Comparison of ENCODE assay signal across 8 cellular contexts in genomic region chr2:200373973-200374416, GRCh38.
A peak's percentile ranks its signal among the peaks of the same experiment; 100 is the strongest.
DNase-seq lines count a peak whose midpoint lies in the region; ATAC-seq and TF ChIP-seq lines count a peak whose summit lies in the region.

No MANE protein-coding gene starts in this region.

- peaks cover 1% of the 10 kb centered on the region for H3K36me3 Mint-ChIP-seq in T-helper 1 cell treated with Interleukin-12 subunit alpha and Interleukin-12 subunit beta and Interleukin-4 antibody, amounts not matched to agents 30 μg/mL and 1 μg/mL, for 36 hours (ENCODE audit: low read depth)

- H3K9me3 Mint-ChIP-seq in T-helper 1 cell treated with Interleukin-12 subunit alpha and Interleukin-12 subunit beta and Interleukin-4 antibody, amounts not matched to agents 30 μg/mL and 1 μg/mL, for 36 hours, result no peaks in the 10 kb centered on the region

- peaks cover 51% of the 10 kb centered on the region for H3K4me1 Mint-ChIP-seq in T-helper 1 cell treated with Interleukin-12 subunit alpha and Interleukin-12 subunit beta and Interleukin-4 antibody, amounts not matched to agents 30 μg/mL and 1 μg/mL, for 36 hours (ENCODE audit: low read depth)

- no peaks in the 10 kb centered on the region for H3K9me3 ChIP-seq in lower lobe of right lung

- DNase-seq in activated effector memory CD4-positive, alpha-beta T cell treated with anti-CD3 and anti-CD28 coated beads, Interleukin-2, amount 50 U/mL, for 16 hours, result peak; percentile 68
- no peak for DNase-seq in activated effector memory CD4-positive, alpha-beta T cell treated with Interleukin-2 at 50 U/mL for 16 hours
- DNase-seq in lower lobe of right lung (no peak), foreskin fibroblast (no peak), HPDE6-E6E7 (ENCODE audit: extremely low spot score) (no peak), NCI-H128 (lab: John Stamatoyannopoulos, UW; ENCODE audit: unreplicated experiment) (no peak)

- no peaks in the 10 kb centered on the region for H3K27me3 Mint-ChIP-seq in T-helper 1 cell treated with Interleukin-12 subunit alpha and Interleukin-12 subunit beta and Interleukin-4 antibody, amounts not matched to agents 30 μg/mL and 1 μg/mL, for 36 hours (ENCODE audit: low read depth)

- H3K27ac ChIP-seq in lower lobe of right lung, result peak overlapping the region; percentile 21

- intact Hi-C loops in lower lobe of right lung (cut with DNase I), result no loop called here

- peak; percentile 86 for ATAC-seq in HG02943 (IDR thresholded peaks at IDR 0.05; ENCODE audit: low read depth, unreplicated experiment)
- ATAC-seq in lower lobe of right lung, result peak; percentile 70 to 78

- peaks cover 40% of the 10 kb centered on the region for H3K4me1 ChIP-seq in lower lobe of right lung

- no peaks in the 10 kb centered on the region for H3K27me3 ChIP-seq in lower lobe of right lung (ENCODE audit: low read depth)

- peak overlapping the region; percentile 81 for H3K4me3 Mint-ChIP-seq in T-helper 1 cell treated with Interleukin-12 subunit alpha and Interleukin-12 subunit beta and Interleukin-4 antibody, amounts not matched to agents 30 μg/mL and 1 μg/mL, for 36 hours

- no peaks in the 10 kb centered on the region for H3K36me3 ChIP-seq in lower lobe of right lung

- TF ChIP-seq CTCF in lower lobe of right lung (IDR thresholded peaks at IDR 0.05), result no peak
- TF ChIP-seq CTCF in foreskin fibroblast (IDR thresholded peaks at IDR 0.05; ENCODE audit: low read depth, low read length), result no peak

- peak overlapping the region; percentile 16 for H3K4me3 ChIP-seq in lower lobe of right lung
- H3K4me3 ChIP-seq in foreskin fibroblast (ENCODE audit: low read depth in 1 of 2, low read length in 2 of 2), result no peak overlapping the region

- H3K27ac Mint-ChIP-seq in T-helper 1 cell treated with Interleukin-12 subunit alpha and Interleukin-12 subunit beta and Interleukin-4 antibody, amounts not matched to agents 30 μg/mL and 1 μg/mL, for 36 hours, result peak overlapping the region; percentile 95
